13 cellular contexts compared by ENCODE assay signal in genomic region chr9:77899679-77900354, GRCh38.
A peak's percentile ranks its signal among the peaks of the same experiment; 100 is the strongest.
DNase-seq lines count a peak whose midpoint lies in the region; ATAC-seq, FAIRE-seq and TF ChIP-seq lines count a peak whose summit lies in the region.
"Had no signal": no experiment of that assay in that cellular context is flagged by ENCODE, and none has a peak within 500 bp of the region (broad histone marks: within the 10 kb centered on the region; RNA-seq: fewer than 3 reads in every experiment).

No MANE protein-coding gene starts in this region.

- no TSS peak for BruUV-seq in K562 (replicated peaks; lab: Mats Ljungman, UMichigan)

- H3K79me2 ChIP-seq in K562 (ENCODE audit: control insufficient read depth, insufficient read depth, low read length), result peaks cover 71% of the 10 kb centered on the region

- FAIRE-seq in HTR-8/SVneo (lab: Jason Lieb, UNC), result no peak
- no peak for FAIRE-seq in K562 (lab: Jason Lieb, UNC)

- in situ Hi-C loops in K562 (cut with MboI), result no loop called here

- peaks cover 9 to 31% of the 10 kb centered on the region in 2 experiments for H3K4me1 ChIP-seq in K562 (replicated peaks in 1 of 2; ENCODE audit: control insufficient read depth in 2 of 2, insufficient read depth in 2 of 2, low read length in 2 of 2)
- H3K4me1 ChIP-seq: Peyer's patch had no signal

- TF ChIP-seq CTCF in K562 (IDR thresholded peaks at IDR 0.05 in 2 of 3, conservative IDR thresholded peaks at IDR 0.05 in 1 of 3; ENCODE audit: insufficient read depth in 2 of 3, low read depth in 1 of 3, low read length in 3 of 3), result no peak

- no peaks in the 10 kb centered on the region for H4K20me1 ChIP-seq in K562 (replicated peaks; ENCODE audit: control insufficient read depth, insufficient read depth, low read length)

- H3K27me3 ChIP-seq in K562 (ENCODE audit: control insufficient read depth in 2 of 2, insufficient read depth in 2 of 2, low read length in 2 of 2), result no peaks in the 10 kb centered on the region
- H3K27me3 ChIP-seq: Peyer's patch had no signal

- no peak for TF ChIP-seq POLR2A in K562 (conservative IDR thresholded peaks at IDR 0.05)

- no peak overlapping the region for H2AFZ ChIP-seq in K562 (ENCODE audit: low read depth, low read length)
- H2AFZ ChIP-seq: GM23338 had no signal

- H3K9ac ChIP-seq in K562 (ENCODE audit: insufficient read depth in 1 of 2, low read depth in 2 of 2, low read length in 2 of 2), result no peak overlapping the region

- no peak for TF ChIP-seq RAD21 in K562 (CRISPR knock-in tag; conservative IDR thresholded peaks at IDR 0.05 in 1 of 2, IDR thresholded peaks at IDR 0.05 in 1 of 2)

- H3K9me1 ChIP-seq in K562 (ENCODE audit: control insufficient read depth, insufficient read depth, low read length), result no peaks in the 10 kb centered on the region

- no peak overlapping the region for H3K27ac ChIP-seq in K562 (ENCODE audit: extremely low read depth, low read depth, low read length)
- H3K27ac ChIP-seq: Peyer's patch had no signal

- DNase-seq in EH (ENCODE audit: low read depth), result peak; percentile 84
- DNase-seq in HTR-8/SVneo (ENCODE audit: insufficient read length, low spot score), result peak; percentile 11
- no peak for DNase-seq in K562 (ENCODE audit: extremely low read depth in 1 of 4, low spot score in 3 of 4)
- DNase-seq in left colon, result no peak
- DNase-seq in NCI-H2227 treated with DMSO at 0.1 percent for 48 hours (lab: John Stamatoyannopoulos, UW), result no peak
- DNase-seq in NCI-H146 treated with DMSO at 0.1 percent for 48 hours (lab: John Stamatoyannopoulos, UW; ENCODE audit: unreplicated experiment), result no peak
- DNase-seq: Calu3, KG1, Peyer's patch, T-helper 9 cell had no signal

- no peak overlapping the region for H3K4me2 ChIP-seq in K562 (ENCODE audit: insufficient read depth, low read length)
- H3K4me2 ChIP-seq: GM23338 had no signal

- no peaks in the 10 kb centered on the region for H3K9me3 ChIP-seq in K562 (replicated peaks; ENCODE audit: control insufficient read depth, insufficient read depth, low read depth, low read length)
- H3K9me3 ChIP-seq: Peyer's patch had no signal

- WGBS in K562 (ENCODE audit: insufficient coverage, low coverage, missing lambda C conversion rate), result 77% methylated on average over 5 of the region's 6 CpGs

- intact Hi-C loops in K562 (cut with micrococcal nuclease) (loop anchor here (5.0 to 10.0 kb wide), 2 partner anchors 42 to 135 kb away; partner anchors contain the start of gene GNAQ), left colon (cut with DNase I, micrococcal nuclease) (no loop called here)

- POLR2A ChIA-PET in K562 (lab: Yijun Ruan, JAX), result interaction anchor here (0.8 to 1.2 kb wide), 2 partner anchors 13 to 130 kb away, joined by 3 read pairs; no protein-coding TSS in a partner anchor

- ATAC-seq in K562 (no peak), left colon (peak; percentile 18), HG03439 (IDR thresholded peaks at IDR 0.05; ENCODE audit: unreplicated experiment) (no peak), HG03442 (IDR thresholded peaks at IDR 0.05; ENCODE audit: unreplicated experiment) (no peak)
- ATAC-seq: GM23338 had no signal

- CTCF ChIA-PET in K562 (lab: Yijun Ruan, JAX; ENCODE audit: low intra/inter-chr PET ratio), result no interaction called here

- no peak overlapping the region for H3K4me3 ChIP-seq in K562
- H3K4me3 ChIP-seq: GM23338, Peyer's patch had no signal

- H3K36me3 ChIP-seq in K562 (ENCODE audit: control insufficient read depth, insufficient read depth, low read length), result peaks cover 16% of the 10 kb centered on the region; the same call in 2 of the 3 replicates

- TF ChIP-seq EP300 in K562 (IDR thresholded peaks at IDR 0.05; ENCODE audit: low read length), result no peak

TF ChIP-seq in K562, 482 proteins besides CTCF, POLR2A, EP300 and RAD21:
- no peak for TF ChIP-seq YBX1 (IDR thresholded peaks at IDR 0.05)
- peak; percentile 47 for TF ChIP-seq ZNF316 (IDR thresholded peaks at IDR 0.05)
- TF ChIP-seq MAFF (IDR thresholded peaks at IDR 0.05; ENCODE audit: low read length), result peak; percentile 22; the same call in 1 of the 2 replicates
- TF ChIP-seq C11orf30 (IDR thresholded peaks at IDR 0.05; ENCODE audit: low read depth), result peak; percentile 31; the same call in 1 of the 2 replicates

Comparison
In these comparisons a context has a peak if more than half of its experiments do, and no peak if none do; other contexts are left out.
1. DNase-seq: peak in EH (single experiment) and HTR-8/SVneo (single experiment); none in K562 (0 of 4), left colon (0 of 2), NCI-H2227 treated with DMSO at 0.1 percent for 48 hours (single experiment) and NCI-H146 treated with DMSO at 0.1 percent for 48 hours (single experiment).